ENCODE assay signal across 17 cellular contexts in the genomic region with DNA sequence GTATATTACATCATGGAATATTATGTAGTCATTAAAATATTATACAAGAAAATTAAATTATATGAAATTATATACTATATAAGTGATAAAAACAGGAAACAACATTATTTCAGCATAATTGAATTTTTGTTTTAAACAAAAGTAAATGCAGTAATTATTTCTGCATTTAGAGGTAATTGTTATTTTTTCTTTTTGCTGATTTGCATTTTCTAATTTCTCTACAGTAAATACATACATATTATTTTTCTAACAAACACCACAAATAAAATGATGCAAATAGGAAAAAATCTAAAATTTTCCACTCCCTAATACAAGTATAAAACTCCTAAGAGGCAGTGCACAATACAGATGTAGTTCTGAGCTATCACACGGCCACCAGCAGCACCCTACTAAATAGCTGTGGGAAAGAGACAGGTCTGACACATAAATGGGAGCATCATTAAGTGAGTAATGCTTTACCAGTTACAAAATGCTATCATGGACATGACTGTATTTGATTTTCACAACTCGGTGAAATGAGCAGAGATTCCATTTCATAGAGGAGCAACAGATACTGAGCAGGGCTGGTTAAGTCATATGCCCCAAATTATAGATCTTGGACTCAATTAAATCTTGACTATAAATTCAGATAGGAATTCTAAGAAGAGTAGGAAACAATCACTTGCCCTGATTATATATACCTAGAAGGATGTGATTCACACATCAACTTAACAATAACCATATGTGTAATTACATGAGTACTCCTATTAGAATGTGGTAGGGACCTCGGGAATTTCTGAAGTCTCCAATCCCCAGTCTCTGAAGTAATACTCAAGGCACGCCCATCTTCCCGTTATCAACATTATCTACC. TPM values are rescaled to one million over a fixed set of nuclear protein-coding genes. Genes with fewer than 3 reads are reported as not detected.
DNase-seq lines count a peak whose midpoint lies in the region; ATAC-seq and TF ChIP-seq lines count a peak whose summit lies in the region.
"Had no signal": no experiment of that assay in that cellular context is flagged by ENCODE, and none has a peak within 500 bp of the region (broad histone marks: within the 10 kb centered on the region; RNA-seq: fewer than 3 reads in every experiment).

No MANE protein-coding gene starts in this region.

- H3K4me3 Mint-ChIP-seq in activated CD4-positive, alpha-beta T cell treated with anti-CD3 and anti-CD28 coated beads for 36 hours = no peak overlapping the region
- H3K4me3 Mint-ChIP-seq in T-helper 17 cell = no peak overlapping the region
- H3K4me3 Mint-ChIP-seq: brain had no signal

- intact Hi-C loops in activated CD4-positive, alpha-beta T cell treated with anti-CD3 and anti-CD28 coated beads for 36 hours (cut with DNase I, micrococcal nuclease) = no loop called here

- peaks cover 4% of the 10 kb centered on the region for H3K36me3 Mint-ChIP-seq in activated CD4-positive, alpha-beta T cell treated with anti-CD3 and anti-CD28 coated beads for 36 hours (ENCODE audit: low read depth)
- H3K36me3 Mint-ChIP-seq in T-helper 17 cell (ENCODE audit: low read depth) = no peaks in the 10 kb centered on the region

- TF ChIP-seq CTCF in RWPE1 (conservative IDR thresholded peaks at IDR 0.05; ENCODE audit: low read depth) (no peak), fibroblast of the aortic adventitia (IDR thresholded peaks at IDR 0.05; ENCODE audit: insufficient read depth, low read length) (no peak), coronary artery (IDR thresholded peaks at IDR 0.05) (no peak)

- peaks cover 10% of the 10 kb centered on the region for H3K4me1 ChIP-seq in skeletal muscle satellite cell (ENCODE audit: control insufficient read depth, insufficient read depth, low read length)
- H3K4me1 ChIP-seq: esophagus squamous epithelium had no signal

- peak overlapping the region; percentile 40 for H3K4me2 ChIP-seq in skeletal muscle satellite cell (ENCODE audit: low read length)

- H3K9ac ChIP-seq in skeletal muscle satellite cell (ENCODE audit: low read depth, low read length) = no peak overlapping the region

- no peak overlapping the region for H3K27ac Mint-ChIP-seq in activated CD4-positive, alpha-beta T cell treated with anti-CD3 and anti-CD28 coated beads for 36 hours
- H3K27ac Mint-ChIP-seq in T-helper 17 cell = no peak overlapping the region
- H3K27ac Mint-ChIP-seq: brain had no signal

- H3K27me3 Mint-ChIP-seq in activated CD4-positive, alpha-beta T cell treated with anti-CD3 and anti-CD28 coated beads for 36 hours = no peaks in the 10 kb centered on the region
- H3K27me3 Mint-ChIP-seq in T-helper 17 cell = no peaks in the 10 kb centered on the region
- H3K27me3 Mint-ChIP-seq: brain had no signal

- H3K4me1 Mint-ChIP-seq in activated CD4-positive, alpha-beta T cell treated with anti-CD3 and anti-CD28 coated beads for 36 hours = peaks cover 17% of the 10 kb centered on the region
- H3K4me1 Mint-ChIP-seq in T-helper 17 cell = peaks cover 11% of the 10 kb centered on the region

- ATAC-seq in activated CD4-positive, alpha-beta T cell treated with anti-CD3 and anti-CD28 coated beads for 36 hours = peak; percentile 78
- ATAC-seq in T-helper 17 cell = no peak

- POLR2A ChIA-PET in activated CD4-positive, alpha-beta T cell treated with anti-CD3 and anti-CD28 coated beads for 36 hours (lab: Charles Lee) = interaction anchor here (0.6 kb wide), 1 partner anchor 25 kb away, joined by 3 read pairs; no protein-coding TSS in a partner anchor
- POLR2A ChIA-PET in RWPE1 (lab: Yijun Ruan, JAX; ENCODE audit: low non-redundant PET) = no interaction called here

- H3K4me3 ChIP-seq in fibroblast of the aortic adventitia (ENCODE audit: low read depth, low read length) (no peak overlapping the region), skeletal muscle satellite cell (ENCODE audit: low read length) (no peak overlapping the region), coronary artery (no peak overlapping the region)
- H3K4me3 ChIP-seq: esophagus squamous epithelium, left ventricle myocardium inferior, stomach had no signal

- H3K27ac ChIP-seq in RWPE1 (no peak overlapping the region; the same call in 1 of the 2 replicates), coronary artery (no peak overlapping the region)
- H3K27ac ChIP-seq: esophagus squamous epithelium, left ventricle myocardium inferior, neutrophil, stomach had no signal

- no peaks in the 10 kb centered on the region for H3K27me3 ChIP-seq in skeletal muscle satellite cell (ENCODE audit: control insufficient read depth, insufficient read depth, low read length)
- H3K27me3 ChIP-seq: esophagus squamous epithelium, neutrophil, stomach had no signal

- H3K9me3 ChIP-seq in skeletal muscle satellite cell (replicated peaks; ENCODE audit: low read length) = no peaks in the 10 kb centered on the region
- no peaks in the 10 kb centered on the region for H3K9me3 ChIP-seq in T-helper 17 cell (ENCODE audit: control insufficient read depth, low read length, poor library complexity, severe bottlenecking)
- H3K9me3 ChIP-seq: esophagus squamous epithelium, left ventricle myocardium inferior, neutrophil, stomach had no signal

- DNase-seq in activated CD4-positive, alpha-beta T cell treated with anti-CD3 and anti-CD28 coated beads for 36 hours = no peak
- DNase-seq in activated CD4-positive, alpha-beta T cell treated with anti-CD3 and anti-CD28 coated beads, Interleukin-2, amount 50 U/mL, for 4 hours = no peak
- peak; percentile 78 for DNase-seq in RWPE1 (ENCODE audit: low spot score)
- peak; percentile 92 for DNase-seq in fibroblast of the aortic adventitia (ENCODE audit: low read depth)
- DNase-seq in stimulated activated naive CD4-positive, alpha-beta T cell treated with Interleukin-2 at 50 U/mL for 16 hours (lab: John Stamatoyannopoulos, UW) = no peak
- DNase-seq in T-helper 17 cell = no peak
- no peak for DNase-seq in coronary artery (ENCODE audit: low spot score)
- DNase-seq: ACHN; esophagus squamous epithelium; left ventricle myocardium inferior; NCI-H1417 treated with DMSO at 0.1 percent for 48 hours; NCI-H748 treated with DMSO at 0.1 percent for 48 hours; stimulated activated CD4-positive, alpha-beta T cell treated with anti-CD3 and anti-CD28 coated beads, Interleukin-1b, Interleukin-23, amount 100 ng/mL, for 48 hours; stomach had no signal

- H3K9me3 Mint-ChIP-seq in activated CD4-positive, alpha-beta T cell treated with anti-CD3 and anti-CD28 coated beads for 36 hours (ENCODE audit: low read depth) = no peaks in the 10 kb centered on the region

- CTCF ChIA-PET in activated CD4-positive, alpha-beta T cell treated with anti-CD3 and anti-CD28 coated beads for 36 hours (lab: Charles Lee) = no interaction called here
- CTCF ChIA-PET in RWPE1 (lab: Yijun Ruan, JAX) = interaction anchor here (0.7 kb wide), 2 partner anchors 40 to 618 kb away, joined by 4 to 5 read pairs; no protein-coding TSS in a partner anchor

- H3K36me3 ChIP-seq in skeletal muscle satellite cell (ENCODE audit: insufficient read depth, low read length) = no peaks in the 10 kb centered on the region
- H3K36me3 ChIP-seq: left ventricle myocardium inferior, neutrophil had no signal

RNA-seq across cellular contexts. Expression of a gene that starts 49.0 kb away (rescaled TPM):
- 1 to 10 TPM; 7.3 to 7.7 TPM for total RNA-seq in activated CD4-positive, alpha-beta T cell treated with anti-CD3 and anti-CD28 coated beads for 36 hours
- total RNA-seq in fibroblast of the aortic adventitia (ENCODE audit: low replicate concordance) = 33.6 and 34.8 TPM in 2 replicates
- 36.0 and 49.2 TPM in 2 replicates for total RNA-seq in skeletal muscle satellite cell (2012; rRNA removed)
- total RNA-seq in T-helper 17 cell = 10 to 100 TPM; 29.9 to 33.7 TPM

Comparison
In these comparisons a context has a peak if more than half of its experiments do, and no peak if none do; other contexts are left out.
1. DNase-seq: peak in RWPE1 (single experiment) and fibroblast of the aortic adventitia (single experiment); none in activated CD4-positive, alpha-beta T cell treated with anti-CD3 and anti-CD28 coated beads for 36 hours (single experiment), activated CD4-positive, alpha-beta T cell treated with anti-CD3 and anti-CD28 coated beads, Interleukin-2, amount 50 U/mL, for 4 hours (0 of 2), stimulated activated naive CD4-positive, alpha-beta T cell treated with Interleukin-2 at 50 U/mL for 16 hours (single experiment), T-helper 17 cell (0 of 3) and coronary artery (single experiment).